ENCODE assay signal across 13 cellular contexts in genomic region chr1:212289262-212290077, GRCh38. TPM values are rescaled to one million over a fixed set of nuclear protein-coding genes. Genes with fewer than 3 reads are reported as not detected.
A peak's percentile ranks its signal among the peaks of the same experiment; 100 is the strongest.
DNase-seq lines count a peak whose midpoint lies in the region; ATAC-seq, FAIRE-seq and TF ChIP-seq lines count a peak whose summit lies in the region.
"Had no signal": no experiment of that assay in that cellular context is flagged by ENCODE, and none has a peak within 500 bp of the region (broad histone marks: within the 10 kb centered on the region; RNA-seq: fewer than 3 reads in every experiment).

No MANE protein-coding gene starts in this region.

- peak overlapping the region; percentile 98 to 99 for H3K27ac ChIP-seq in right atrium auricular region
- peak overlapping the region; percentile 14; the same call in 1 of the 2 replicates for H3K27ac ChIP-seq in SU-DHL-6 (ENCODE audit: low read depth, low read length)
- H3K27ac ChIP-seq: prostate gland had no signal

- peaks cover 83% of the 10 kb centered on the region for H3K79me2 ChIP-seq in SU-DHL-6 (ENCODE audit: insufficient read depth, low read length)

- intact Hi-C loops in cardiac septum (cut with DNase I): loop anchor here (2.0 to 5.0 kb wide), 4 partner anchors 78 to 219 kb away; partner anchors contain the start of gene NENF

- H3K4me3 ChIP-seq in right atrium auricular region (no peak overlapping the region), SU-DHL-6 (ENCODE audit: insufficient read depth, low read length, poor library complexity, severe bottlenecking) (no peak overlapping the region)
- H3K4me3 ChIP-seq: prostate gland had no signal

- DNase-seq in right atrium auricular region (ENCODE audit: low spot score): no peak
- no peak for DNase-seq in cardiac septum (ENCODE audit: low spot score)
- no peak for DNase-seq in NCI-H2171 treated with DMSO at 0.1 percent for 48 hours (lab: John Stamatoyannopoulos, UW)
- no peak for DNase-seq in NCI-H2196 (lab: John Stamatoyannopoulos, UW; ENCODE audit: unreplicated experiment)
- DNase-seq: activated CD4-positive, CD25-positive, alpha-beta regulatory T cell; KBM-7; transverse colon had no signal

- H3K9me3 ChIP-seq in right atrium auricular region: no peaks in the 10 kb centered on the region
- H3K9me3 ChIP-seq in SU-DHL-6 (ENCODE audit: insufficient read depth, low read length): no peaks in the 10 kb centered on the region
- H3K9me3 ChIP-seq: prostate gland, transverse colon had no signal

- peak overlapping the region; percentile 99 for H3K4me2 ChIP-seq in SU-DHL-6 (ENCODE audit: low read depth, low read length, poor library complexity, severe bottlenecking)

- no peak overlapping the region for H2AFZ ChIP-seq in SU-DHL-6 (ENCODE audit: low read depth, low read length, severe bottlenecking)

- ATAC-seq in GM19467 (IDR thresholded peaks at IDR 0.05; ENCODE audit: unreplicated experiment): no peak
- ATAC-seq in GM18502 (IDR thresholded peaks at IDR 0.05; ENCODE audit: poor library complexity, unreplicated experiment): no peak

- H3K9ac ChIP-seq in SU-DHL-6 (ENCODE audit: low read length): no peak overlapping the region

- peaks cover 41% of the 10 kb centered on the region for H4K20me1 ChIP-seq in SU-DHL-6 (ENCODE audit: low read depth, low read length)

- peaks cover 12% of the 10 kb centered on the region; the same call in 1 of the 2 replicates for H3F3A ChIP-seq in SU-DHL-6 (ENCODE audit: insufficient read depth)

- no peaks in the 10 kb centered on the region for H3K27me3 ChIP-seq in right atrium auricular region
- H3K27me3 ChIP-seq in SU-DHL-6 (ENCODE audit: low read length): no peaks in the 10 kb centered on the region
- H3K27me3 ChIP-seq: transverse colon had no signal

- peak; percentile 9 for FAIRE-seq in islet of Langerhans (lab: Jason Lieb, UNC)
- FAIRE-seq: frontal cortex had no signal

- H3K9me2 ChIP-seq in SU-DHL-6 (replicated peaks; ENCODE audit: insufficient read depth, low read length): no peaks in the 10 kb centered on the region

- H3K36me3 ChIP-seq in right atrium auricular region: no peaks in the 10 kb centered on the region
- no peaks in the 10 kb centered on the region; the same call in 1 of the 2 replicates for H3K36me3 ChIP-seq in SU-DHL-6 (ENCODE audit: low read length)
- H3K36me3 ChIP-seq: prostate gland, transverse colon had no signal

- H3K4me1 ChIP-seq in right atrium auricular region: peaks cover 3 to 55% of the 10 kb centered on the region in 2 donors

- TF ChIP-seq CTCF in right atrium auricular region (IDR thresholded peaks at IDR 0.05) (no peak), SU-DHL-6 (IDR thresholded peaks at IDR 0.05; ENCODE audit: insufficient read depth, low read length, poor library complexity, severe bottlenecking) (no peak)

RNA-seq across cellular contexts. Expression of gene PPP2R5A, which starts 4.3 kb away (rescaled TPM):
- total RNA-seq in right atrium auricular region (10 to 100 TPM; 48.8 to 81.5 TPM), cardiac septum (68.1 TPM)
